2 cellular contexts compared by ENCODE assay signal in the genomic region with DNA sequence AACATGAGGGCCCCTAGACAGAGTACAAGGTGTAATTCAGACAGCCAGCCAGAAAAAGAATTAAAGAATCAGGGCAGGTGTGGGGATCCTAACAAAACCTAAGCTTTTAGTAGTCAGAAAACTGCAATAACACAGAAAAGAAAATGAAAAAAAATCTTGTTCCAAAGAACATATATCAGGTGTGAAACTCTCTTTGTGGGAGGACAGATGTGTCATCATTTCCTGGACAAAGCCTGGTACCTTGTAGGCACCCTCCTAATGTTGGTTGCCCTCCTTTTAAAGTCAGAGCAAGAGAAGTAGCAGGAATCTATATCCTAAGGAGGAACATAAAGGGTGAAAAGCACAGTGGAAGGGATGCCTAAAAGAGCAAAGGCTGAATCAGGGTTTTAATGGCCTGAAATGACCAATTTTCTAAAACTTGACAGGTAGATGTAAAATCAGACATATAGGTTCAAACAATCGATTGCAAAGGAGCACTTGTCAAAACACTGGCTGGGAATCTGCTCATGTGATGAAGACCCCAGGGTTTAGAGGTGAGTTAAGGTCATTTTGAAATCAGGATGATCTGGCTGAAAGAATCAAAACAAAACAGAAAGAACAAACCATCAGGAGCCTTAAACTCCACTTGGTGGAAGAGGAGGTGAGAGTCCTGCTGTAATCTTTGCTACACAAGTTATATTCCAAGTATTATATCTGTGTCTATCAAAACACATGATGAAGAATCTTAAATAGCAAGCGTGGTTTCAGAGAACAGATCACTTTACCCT.
TF ChIP-seq lines count a peak whose summit lies in the region.

No MANE protein-coding gene starts in this region.

TF ChIP-seq in HepG2, 621 proteins besides CTCF, POLR2A, EP300 and RAD21 (continued from another document):
- TF ChIP-seq GLI4 (CRISPR knock-in tag; IDR thresholded peaks at IDR 0.05; ENCODE audit: borderline replicate concordance) (no peak), POLR2G (IDR thresholded peaks at IDR 0.05; ENCODE audit: low read depth, low read length) (peak; percentile 38; the same call in 1 of the 2 replicates), RBM22 (optimal IDR thresholded peaks at IDR 0.05; ENCODE audit: low read length) (peak; percentile 84)

TF ChIP-seq in WTC11, 78 proteins besides CTCF, POLR2A, EP300 and RAD21:
- TF ChIP-seq IRF1 (CRISPR knock-in tag; IDR thresholded peaks at IDR 0.05) (no peak), NFYB (CRISPR knock-in tag; conservative IDR thresholded peaks at IDR 0.05; ENCODE audit: low read depth) (no peak), ZBTB21 (CRISPR knock-in tag; IDR thresholded peaks at IDR 0.05; ENCODE audit: borderline replicate concordance) (no peak), ESRRA (CRISPR knock-in tag; IDR thresholded peaks at IDR 0.05; ENCODE audit: borderline replicate concordance) (no peak), AFF4 (CRISPR knock-in tag; IDR thresholded peaks at IDR 0.05; ENCODE audit: borderline replicate concordance) (no peak), KAT7 (CRISPR knock-in tag; IDR thresholded peaks at IDR 0.05; ENCODE audit: borderline replicate concordance) (no peak), JAZF1 (CRISPR knock-in tag; IDR thresholded peaks at IDR 0.05) (no peak), ZNF263 (CRISPR knock-in tag; IDR thresholded peaks at IDR 0.05; ENCODE audit: low read depth) (no peak), ZNF138 (CRISPR knock-in tag; conservative IDR thresholded peaks at IDR 0.05) (no peak), MXD4 (CRISPR knock-in tag; IDR thresholded peaks at IDR 0.05; ENCODE audit: borderline replicate concordance) (no peak), FOXJ3 (CRISPR knock-in tag; IDR thresholded peaks at IDR 0.05; ENCODE audit: borderline replicate concordance) (no peak), GRHL2 (CRISPR knock-in tag; IDR thresholded peaks at IDR 0.05; ENCODE audit: insufficient replicate concordance, severe bottlenecking) (no peak), EMX1 (CRISPR knock-in tag; IDR thresholded peaks at IDR 0.05) (no peak), IRF2 (CRISPR knock-in tag; IDR thresholded peaks at IDR 0.05; ENCODE audit: borderline replicate concordance, low read depth) (no peak)
- TF ChIP-seq, protein P1, sequence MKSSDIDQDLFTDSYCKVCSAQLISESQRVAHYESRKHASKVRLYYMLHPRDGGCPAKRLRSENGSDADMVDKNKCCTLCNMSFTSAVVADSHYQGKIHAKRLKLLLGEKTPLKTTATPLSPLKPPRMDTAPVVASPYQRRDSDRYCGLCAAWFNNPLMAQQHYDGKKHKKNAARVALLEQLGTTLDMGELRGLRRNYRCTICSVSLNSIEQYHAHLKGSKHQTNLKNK (CRISPR knock-in tag; IDR thresholded peaks at IDR 0.05) = no peak
- TF ChIP-seq, protein P2, sequence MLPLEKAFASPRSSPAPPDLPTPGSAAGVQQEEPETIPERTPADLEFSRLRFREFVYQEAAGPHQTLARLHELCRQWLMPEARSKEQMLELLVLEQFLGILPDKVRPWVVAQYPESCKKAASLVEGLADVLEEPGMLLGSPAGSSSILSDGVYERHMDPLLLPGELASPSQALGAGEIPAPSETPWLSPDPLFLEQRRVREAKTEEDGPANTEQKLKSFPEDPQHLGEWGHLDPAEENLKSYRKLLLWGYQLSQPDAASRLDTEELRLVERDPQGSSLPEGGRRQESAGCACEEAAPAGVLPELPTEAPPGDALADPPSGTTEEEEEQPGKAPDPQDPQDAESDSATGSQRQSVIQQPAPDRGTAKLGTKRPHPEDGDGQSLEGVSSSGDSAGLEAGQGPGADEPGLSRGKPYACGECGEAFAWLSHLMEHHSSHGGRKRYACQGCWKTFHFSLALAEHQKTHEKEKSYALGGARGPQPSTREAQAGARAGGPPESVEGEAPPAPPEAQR (CRISPR knock-in tag; IDR thresholded peaks at IDR 0.05) = no peak
